Comparison of ENCODE assay signal across 8 cellular contexts in the genomic region with DNA sequence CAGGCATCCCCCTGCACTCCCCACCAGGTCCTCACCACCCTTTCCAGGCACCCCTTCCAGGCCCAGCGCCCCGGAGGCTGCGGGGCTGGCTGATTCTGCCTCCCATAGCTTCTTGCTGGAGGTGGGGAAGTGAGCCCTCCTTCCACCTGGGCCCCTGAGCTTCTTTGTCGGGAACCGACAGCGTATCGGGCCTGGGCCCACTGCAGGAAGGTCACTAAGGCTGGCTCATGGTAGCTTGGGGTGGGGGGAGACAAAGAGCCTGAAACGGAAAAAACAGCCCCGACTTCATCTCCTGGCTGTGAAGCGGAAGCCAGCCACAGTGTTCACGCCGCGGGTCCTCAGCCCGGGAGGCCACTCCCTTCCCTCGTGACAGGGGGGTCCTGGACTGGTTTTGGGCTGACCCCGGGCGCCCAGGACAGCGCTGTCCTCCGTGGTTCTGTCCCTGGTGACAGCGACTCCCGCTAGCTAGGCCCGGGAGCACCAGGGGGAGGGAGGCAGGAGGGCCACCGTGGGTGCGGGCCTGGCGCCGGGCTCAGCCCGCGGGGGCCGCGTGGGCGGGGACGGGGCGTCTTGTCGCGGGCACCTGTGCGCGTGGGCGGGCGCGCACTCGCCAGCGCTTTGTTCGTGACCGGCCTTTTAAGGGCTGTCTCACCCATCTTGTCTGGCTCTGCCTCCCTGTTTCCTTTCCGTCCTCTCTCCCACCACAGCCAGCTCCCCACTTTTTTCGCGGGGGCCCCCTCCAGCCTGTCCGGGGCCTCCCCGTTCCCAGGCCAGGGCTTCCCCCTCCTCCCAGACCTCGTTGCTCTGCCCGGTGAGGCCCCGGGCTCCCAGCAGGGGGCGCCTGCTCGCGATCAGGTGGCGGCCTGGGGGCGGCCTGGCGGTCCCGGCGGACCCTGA.
A peak's percentile ranks its signal among the peaks of the same experiment; 100 is the strongest.
DNase-seq lines count a peak whose midpoint lies in the region; TF ChIP-seq lines count a peak whose summit lies in the region.

No MANE protein-coding gene starts in this region.

- H3K27me3 Mint-ChIP-seq in activated naive CD4-positive, alpha-beta T cell treated with anti-CD3 and anti-CD28 coated beads, Interleukin-2, amount 10 ng/mL, durations not matched to agents 7 days and 5 days = no peaks in the 10 kb centered on the region
- H3K27me3 Mint-ChIP-seq in progenitor cell of endocrine pancreas = no peaks in the 10 kb centered on the region

- peak overlapping the region; percentile 97 for H3K27ac Mint-ChIP-seq in activated naive CD4-positive, alpha-beta T cell treated with anti-CD3 and anti-CD28 coated beads, Interleukin-2, amount 10 ng/mL, durations not matched to agents 7 days and 5 days
- peak overlapping the region; percentile 27 for H3K27ac Mint-ChIP-seq in progenitor cell of endocrine pancreas

- H3K4me2 ChIP-seq in Loucy (ENCODE audit: low read depth, low read length, poor library complexity, severe bottlenecking) = no peak overlapping the region

- H3K9me2 ChIP-seq in Loucy (replicated peaks; ENCODE audit: low read depth, low read length) = no peaks in the 10 kb centered on the region

- H3K36me3 ChIP-seq in Loucy (ENCODE audit: insufficient read depth, low read length) (peaks cover 6% of the 10 kb centered on the region; the same call in 1 of the 2 replicates), cardiac muscle cell (peaks cover 3% of the 10 kb centered on the region)

- no peaks in the 10 kb centered on the region for H3K79me2 ChIP-seq in Loucy (ENCODE audit: insufficient read depth, low read length)

- H3K4me3 ChIP-seq in Loucy (ENCODE audit: low read length, poor library complexity, severe bottlenecking) = no peak overlapping the region
- H3K4me3 ChIP-seq in cardiac muscle cell = no peak overlapping the region

- TF ChIP-seq CTCF in Loucy (conservative IDR thresholded peaks at IDR 0.05; ENCODE audit: low read length) (peak; percentile 47), cardiac muscle cell (IDR thresholded peaks at IDR 0.05; ENCODE audit: low read depth, low read length) (peak; percentile 66), progenitor cell of endocrine pancreas (IDR thresholded peaks at IDR 0.05; ENCODE audit: unreplicated experiment) (peak; percentile 78)

- H3K9ac ChIP-seq in Loucy (ENCODE audit: low read depth, low read length, poor library complexity, severe bottlenecking) = no peak overlapping the region

- H3K4me1 ChIP-seq in Loucy (ENCODE audit: insufficient read depth, low read length, poor library complexity, severe bottlenecking) (peaks cover 35% of the 10 kb centered on the region), cardiac muscle cell (ENCODE audit: low read depth) (peaks cover 30% of the 10 kb centered on the region)

- H3F3A ChIP-seq in Loucy (ENCODE audit: low read depth) = no peaks in the 10 kb centered on the region

- H3K9me3 ChIP-seq in Loucy (ENCODE audit: insufficient read depth, low read depth, low read length) (no peaks in the 10 kb centered on the region), cardiac muscle cell (ENCODE audit: low read depth) (no peaks in the 10 kb centered on the region)

- TF ChIP-seq POLR2A in GM15510 (IDR thresholded peaks at IDR 0.05; ENCODE audit: borderline replicate concordance, extremely low read depth, insufficient read length) = peak; percentile 33

- H3K4me3 Mint-ChIP-seq in activated naive CD4-positive, alpha-beta T cell treated with anti-CD3 and anti-CD28 coated beads, Interleukin-2, amount 10 ng/mL, durations not matched to agents 7 days and 5 days = peak overlapping the region; percentile 49
- H3K4me3 Mint-ChIP-seq in progenitor cell of endocrine pancreas (ENCODE audit: low read depth) = no peak overlapping the region

- CTCF ChIA-PET in activated naive CD4-positive, alpha-beta T cell treated with anti-CD3 and anti-CD28 coated beads, Interleukin-2, amount 10 ng/mL, durations not matched to agents 7 days and 5 days (lab: Charles Lee) = interaction anchor here (0.6 to 4.6 kb wide), 20 partner anchors 8 to 244 kb away, joined by 3 to 36 read pairs (median 6); no protein-coding TSS in a partner anchor

- no peaks in the 10 kb centered on the region for H4K20me1 ChIP-seq in Loucy (ENCODE audit: insufficient read depth, low read length, poor library complexity, severe bottlenecking)

- H3K27me3 ChIP-seq in Loucy (ENCODE audit: insufficient read depth, low read length, poor library complexity, severe bottlenecking) (no peaks in the 10 kb centered on the region), cardiac muscle cell (no peaks in the 10 kb centered on the region)

- no peaks in the 10 kb centered on the region for H3K9me3 Mint-ChIP-seq in activated naive CD4-positive, alpha-beta T cell treated with anti-CD3 and anti-CD28 coated beads, Interleukin-2, amount 10 ng/mL, durations not matched to agents 7 days and 5 days
- no peaks in the 10 kb centered on the region for H3K9me3 Mint-ChIP-seq in progenitor cell of endocrine pancreas (ENCODE audit: low read depth)

- H3K27ac ChIP-seq in cardiac muscle cell = peak overlapping the region; percentile 90

- peaks cover 86% of the 10 kb centered on the region for H3K4me1 Mint-ChIP-seq in activated naive CD4-positive, alpha-beta T cell treated with anti-CD3 and anti-CD28 coated beads, Interleukin-2, amount 10 ng/mL, durations not matched to agents 7 days and 5 days
- peaks cover 6% of the 10 kb centered on the region for H3K4me1 Mint-ChIP-seq in progenitor cell of endocrine pancreas (ENCODE audit: low read depth)

- peaks cover 44% of the 10 kb centered on the region for H3K36me3 Mint-ChIP-seq in activated naive CD4-positive, alpha-beta T cell treated with anti-CD3 and anti-CD28 coated beads, Interleukin-2, amount 10 ng/mL, durations not matched to agents 7 days and 5 days
- peaks cover 7% of the 10 kb centered on the region for H3K36me3 Mint-ChIP-seq in progenitor cell of endocrine pancreas (ENCODE audit: insufficient read depth)

- H2AFZ ChIP-seq in Loucy (ENCODE audit: low read length) = no peak overlapping the region

- DNase-seq in activated naive CD4-positive, alpha-beta T cell treated with anti-CD3 and anti-CD28 coated beads, Interleukin-2, amount 10 ng/mL, durations not matched to agents 7 days and 5 days = peak; percentile 82
- DNase-seq in cardiac muscle cell (ENCODE audit: low read depth in 1 of 2, low spot score in 1 of 2) (peak; percentile 41 to 42), progenitor cell of endocrine pancreas (ENCODE audit: low spot score, unreplicated experiment) (peak; percentile 66), ureter (ENCODE audit: low spot score) (peak; percentile 61), NCI-H510A treated with DMSO at 0.1 percent for 48 hours (lab: John Stamatoyannopoulos, UW) (no peak), SKM-1 treated with dmso at 0.1 percent for 144 hours (lab: John Stamatoyannopoulos, UW; ENCODE audit: unreplicated experiment) (no peak)

Comparison
In these comparisons a context has a peak if more than half of its experiments do, and no peak if none do; other contexts are left out.
1. DNase-seq: peak in activated naive CD4-positive, alpha-beta T cell treated with anti-CD3 and anti-CD28 coated beads, Interleukin-2, amount 10 ng/mL, durations not matched to agents 7 days and 5 days (single experiment), cardiac muscle cell (2 of 2), progenitor cell of endocrine pancreas (single experiment) and ureter (single experiment); none in NCI-H510A treated with DMSO at 0.1 percent for 48 hours (single experiment) and SKM-1 treated with dmso at 0.1 percent for 144 hours (single experiment).
2. Peak in every context shown above with its lines, with median percentiles within 50 percentile points of each other: CTCF ChIP-seq.